In the genomic region with DNA sequence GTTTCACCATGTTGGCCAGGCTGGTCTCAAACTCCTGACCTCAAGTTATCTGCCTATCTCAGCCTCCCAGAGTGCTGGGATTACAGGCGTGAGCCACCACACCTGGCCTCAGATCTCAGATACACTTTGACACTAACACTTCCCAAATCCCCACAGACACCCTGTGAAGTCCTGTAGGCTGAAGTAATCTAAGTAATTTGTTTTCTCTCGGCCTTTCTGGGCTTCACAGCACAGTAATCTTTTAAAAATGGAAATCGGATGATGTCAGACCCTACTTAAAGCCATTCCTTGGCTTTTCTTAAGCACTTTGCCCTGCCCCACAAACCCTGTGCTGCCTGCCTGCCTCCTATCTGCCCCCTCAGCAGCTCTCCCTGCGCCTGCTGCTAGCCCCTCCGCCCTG, we compare ENCODE assay signal across 17 cellular contexts. TPM values are rescaled to one million over a fixed set of nuclear protein-coding genes. Genes with fewer than 3 reads are reported as not detected.
DNase-seq lines count a peak whose midpoint lies in the region; FAIRE-seq and TF ChIP-seq lines count a peak whose summit lies in the region.
"Had no signal": no experiment of that assay in that cellular context is flagged by ENCODE, and none has a peak within 500 bp of the region (broad histone marks: within the 10 kb centered on the region; RNA-seq: fewer than 3 reads in every experiment).

No MANE protein-coding gene starts in this region.

- H3K27ac Mint-ChIP-seq in MCF 10A (ENCODE audit: low read depth, unreplicated experiment) = peak overlapping the region; percentile 5
- H3K27ac Mint-ChIP-seq in astrocyte (ENCODE audit: unreplicated experiment) = no peak overlapping the region
- H3K27ac Mint-ChIP-seq in mesothelial cell of epicardium = peak overlapping the region; percentile 74

- TF ChIP-seq POLR2A in ovary (IDR thresholded peaks at IDR 0.05) = no peak

- H3K4me1 ChIP-seq in mammary epithelial cell (ENCODE audit: insufficient read depth, low read length) (no peaks in the 10 kb centered on the region), astrocyte (ENCODE audit: insufficient read depth, low read length) (peaks cover 5% of the 10 kb centered on the region), ovary (ENCODE audit: insufficient read depth) (no peaks in the 10 kb centered on the region)
- H3K4me1 ChIP-seq: uterus had no signal

- in situ Hi-C loops in mammary epithelial cell (cut with MboI; ENCODE audit: low sequenced_read_pairs in 2 of 2) = no loop called here

- no peaks in the 10 kb centered on the region for H3K4me1 Mint-ChIP-seq in MCF 10A (ENCODE audit: insufficient read depth, unreplicated experiment)
- H3K4me1 Mint-ChIP-seq in astrocyte (ENCODE audit: low read depth, unreplicated experiment) = peaks cover 21% of the 10 kb centered on the region
- peaks cover 2% of the 10 kb centered on the region for H3K4me1 Mint-ChIP-seq in mesothelial cell of epicardium

- H3K27me3 Mint-ChIP-seq in MCF 10A (ENCODE audit: insufficient read depth, unreplicated experiment) = no peaks in the 10 kb centered on the region
- no peaks in the 10 kb centered on the region for H3K27me3 Mint-ChIP-seq in astrocyte (ENCODE audit: low read depth, unreplicated experiment)
- H3K27me3 Mint-ChIP-seq in mesothelial cell of epicardium (ENCODE audit: low read depth) = no peaks in the 10 kb centered on the region

- no peak overlapping the region for H3K4me2 ChIP-seq in mammary epithelial cell (ENCODE audit: insufficient read depth, low read depth, low read length)
- H3K4me2 ChIP-seq in astrocyte (ENCODE audit: low read length) = no peak overlapping the region

- H3K36me3 Mint-ChIP-seq in MCF 10A (ENCODE audit: insufficient read depth, unreplicated experiment) (peaks cover 100% of the 10 kb centered on the region), astrocyte (ENCODE audit: low read depth, unreplicated experiment) (peaks cover 16% of the 10 kb centered on the region), mesothelial cell of epicardium (peaks cover 52% of the 10 kb centered on the region)

- CTCF ChIA-PET in MCF 10A (lab: Yijun Ruan, JAX) = interaction anchor here (0.7 to 1.2 kb wide), 2 partner anchors 12 to 543 kb away, joined by 3 read pairs; no protein-coding TSS in a partner anchor
- CTCF ChIA-PET in mammary epithelial cell (lab: Charles Lee; ENCODE audit: low non-redundant PET) = no interaction called here

- POLR2A ChIA-PET in MCF 10A (lab: Yijun Ruan, JAX) = no interaction called here

- H3K4me3 ChIP-seq in mammary epithelial cell (replicated peaks in 1 of 3; ENCODE audit: insufficient read depth in 1 of 3, low read depth in 2 of 3, low read length in 3 of 3) (no peak overlapping the region), astrocyte (ENCODE audit: insufficient read depth, low read depth, low read length) (no peak overlapping the region), ovary (no peak overlapping the region)
- H3K4me3 ChIP-seq: uterus had no signal

- H3K9me3 ChIP-seq in mammary epithelial cell (replicated peaks; ENCODE audit: insufficient read depth, low read length) = no peaks in the 10 kb centered on the region
- H3K9me3 ChIP-seq in astrocyte (ENCODE audit: insufficient read depth, low read depth, low read length) = no peaks in the 10 kb centered on the region
- H3K9me3 ChIP-seq in ovary = no peaks in the 10 kb centered on the region
- H3K9me3 ChIP-seq: uterus had no signal

- no peak for TF ChIP-seq CTCF in MCF 10A (IDR thresholded peaks at IDR 0.05; ENCODE audit: unreplicated experiment)
- TF ChIP-seq CTCF in mammary epithelial cell (conservative IDR thresholded peaks at IDR 0.05 in 1 of 2, IDR thresholded peaks at IDR 0.05 in 1 of 2; ENCODE audit: extremely low read depth in 1 of 2, insufficient read depth in 1 of 2, low read depth in 1 of 2, low read length in 2 of 2) = no peak
- TF ChIP-seq CTCF in astrocyte (IDR thresholded peaks at IDR 0.05; ENCODE audit: insufficient read depth, low read depth, low read length) = no peak
- TF ChIP-seq CTCF in mesothelial cell of epicardium (IDR thresholded peaks at IDR 0.05; ENCODE audit: unreplicated experiment) = no peak
- no peak for TF ChIP-seq CTCF in ovary (IDR thresholded peaks at IDR 0.05)

- DNase-seq in MCF 10A (ENCODE audit: unreplicated experiment) (no peak), mammary epithelial cell (no peak), astrocyte (ENCODE audit: low read depth) (no peak), mesothelial cell of epicardium (ENCODE audit: low spot score in 2 of 2, unreplicated experiment in 2 of 2) (no peak), ovary (no peak), AG20443 (ENCODE audit: low spot score) (no peak), GF-D8 (lab: John Stamatoyannopoulos, UW) (no peak)
- no peak for DNase-seq in stimulated activated CD4-positive, alpha-beta T cell treated with anti-CD3 and anti-CD28 coated beads, Interleukin-1b, Interleukin-23, amount 100 ng/mL, for 48 hours
- DNase-seq: activated T-cell treated with anti-CD3 and anti-CD28 coated beads, Interleukin-2, amount 50 U/mL, for 72 hours; central memory CD4-positive, alpha-beta T cell; effector memory CD4-positive, alpha-beta T cell; kidney glomerular epithelial cell; NCI-H187; SIG-M5; stimulated activated naive CD4-positive, alpha-beta T cell; uterus had no signal

- TF ChIP-seq EP300 in ovary (IDR thresholded peaks at IDR 0.05) = no peak

- H3K27me3 ChIP-seq in mammary epithelial cell (ENCODE audit: insufficient read depth, low read length) = no peaks in the 10 kb centered on the region
- H3K27me3 ChIP-seq in astrocyte (ENCODE audit: insufficient read depth, low read length) = no peaks in the 10 kb centered on the region
- no peaks in the 10 kb centered on the region for H3K27me3 ChIP-seq in ovary
- H3K27me3 ChIP-seq: uterus had no signal

- H3K79me2 ChIP-seq in mammary epithelial cell (ENCODE audit: insufficient read depth, low read length) (peaks cover 75% of the 10 kb centered on the region), astrocyte (ENCODE audit: insufficient read depth, low read length) (peaks cover 61% of the 10 kb centered on the region)

- BruUV-seq in MCF 10A (replicated peaks; lab: Mats Ljungman, UMichigan) (no TSS peak), mammary epithelial cell (replicated peaks; lab: Mats Ljungman, UMichigan) (no TSS peak)

- H3K9me3 Mint-ChIP-seq in MCF 10A (ENCODE audit: unreplicated experiment) (no peaks in the 10 kb centered on the region), astrocyte (ENCODE audit: unreplicated experiment) (peaks cover 3% of the 10 kb centered on the region), mesothelial cell of epicardium (no peaks in the 10 kb centered on the region)
- H3K9me3 Mint-ChIP-seq: activated T-cell treated with anti-CD3 and anti-CD28 coated beads, Interleukin-2, amount 50 U/mL, for 72 hours had no signal

- no peak for FAIRE-seq in astrocyte (lab: Jason Lieb, UNC)
- FAIRE-seq: H1 had no signal

- 97% methylated on average over 5 of the region's 5 CpGs for WGBS in mammary epithelial cell (ENCODE audit: low coverage, missing lambda C conversion rate)
- 92 to 95% (median 94%) methylated on average over 4 to 5 of the region's 5 CpGs for WGBS in ovary, 3 donors

- H3K9ac ChIP-seq in mammary epithelial cell (ENCODE audit: insufficient read depth, low read length) (no peak overlapping the region), astrocyte (ENCODE audit: low read length) (no peak overlapping the region)

- no peak overlapping the region for H3K27ac ChIP-seq in mammary epithelial cell (ENCODE audit: insufficient read depth, low read depth, low read length)
- H3K27ac ChIP-seq in astrocyte (ENCODE audit: low read depth, low read length) = peak overlapping the region; percentile 30
- no peak overlapping the region for H3K27ac ChIP-seq in ovary
- H3K27ac ChIP-seq: uterus had no signal

- H3K36me3 ChIP-seq in mammary epithelial cell (ENCODE audit: insufficient read depth, low read length) (peaks cover 47% of the 10 kb centered on the region), astrocyte (ENCODE audit: insufficient read depth, low read length) (peaks cover 31% of the 10 kb centered on the region), ovary (no peaks in the 10 kb centered on the region)
- H3K36me3 ChIP-seq: uterus had no signal

- intact Hi-C loops in MCF 10A (cut with micrococcal nuclease) (no loop called here), mammary epithelial cell (cut with micrococcal nuclease) (no loop called here), ovary (cut with DNase I) (no loop called here)

- H3K4me3 Mint-ChIP-seq in MCF 10A (ENCODE audit: unreplicated experiment) (no peak overlapping the region), astrocyte (ENCODE audit: unreplicated experiment) (peak overlapping the region; percentile 60), mesothelial cell of epicardium (no peak overlapping the region)
- H3K4me3 Mint-ChIP-seq: activated T-cell treated with anti-CD3 and anti-CD28 coated beads, Interleukin-2, amount 50 U/mL, for 72 hours had no signal

- dilution Hi-C loops in mammary epithelial cell (cut with HindIII; ENCODE audit: low sequenced_read_pairs) = no loop called here

- H2AFZ ChIP-seq in mammary epithelial cell (ENCODE audit: low read depth, low read length) (no peak overlapping the region), astrocyte (ENCODE audit: low read depth, low read length) (no peak overlapping the region)

- H4K20me1 ChIP-seq in mammary epithelial cell (ENCODE audit: insufficient read depth, low read length) (no peaks in the 10 kb centered on the region), astrocyte (ENCODE audit: insufficient read depth, low read length) (peaks cover 34% of the 10 kb centered on the region)

RNA-seq across cellular contexts. Expression of gene ATIC, which starts 16.2 kb away (rescaled TPM):
- total RNA-seq in MCF 10A (2022) (216 and 297 TPM in 2 replicates), mammary epithelial cell (100 to 1,000 TPM in 1 of 2 donors, 10 to 100 TPM in 1; 22.8 to 150 TPM), astrocyte (59.9 and 61.1 TPM in 2 replicates), mesothelial cell of epicardium (115 to 118 TPM (median 118 TPM) in 3 replicates), ovary (10 to 100 TPM; 20.8 to 74.5 (median 63.7) TPM)
- polyA plus RNA-seq in mammary epithelial cell (139 TPM), ovary (100 to 1,000 TPM in 1 of 2 donors, 10 to 100 TPM in 1; 60.9 to 126 TPM)
- polyA minus RNA-seq in mammary epithelial cell = 364 TPM
